9 cellular contexts compared by ENCODE assay signal in genomic region chr7:143382126-143382790, GRCh38. TPM values are rescaled to one million over a fixed set of nuclear protein-coding genes. Genes with fewer than 3 reads are reported as not detected.
DNase-seq lines count a peak whose midpoint lies in the region; ATAC-seq and TF ChIP-seq lines count a peak whose summit lies in the region.
"Had no signal": no experiment of that assay in that cellular context is flagged by ENCODE, and none has a peak within 500 bp of the region (broad histone marks: within the 10 kb centered on the region; RNA-seq: fewer than 3 reads in every experiment).

No MANE protein-coding gene starts in this region.

- TF ChIP-seq CTCF in AG10803 (conservative IDR thresholded peaks at IDR 0.05; ENCODE audit: low read length) (no peak), dorsolateral prefrontal cortex (IDR thresholded peaks at IDR 0.05 in 54 of 56, conservative IDR thresholded peaks at IDR 0.05 in 2 of 56; ENCODE audit: low read depth in 1 of 56, partially characterized antibody in 56 of 56) (no peak), natural killer cell (IDR thresholded peaks at IDR 0.05) (no peak)

- peak overlapping the region; percentile 80 to 100 (median 97) for H3K27ac ChIP-seq in dorsolateral prefrontal cortex

- DNase-seq in AG10803 (ENCODE audit: low read depth): no peak
- DNase-seq in MG63: no peak
- DNase-seq in dorsolateral prefrontal cortex: no peak
- DNase-seq in natural killer cell: no peak
- DNase-seq in stimulated activated CD4-positive, alpha-beta T cell treated with anti-CD3 and anti-CD28 coated beads, Interleukin-15, amount 100 ng/mL, for 24 hours: no peak
- no peak for DNase-seq in NCI-H187 treated with DMSO at 0.1 percent for 48 hours (lab: John Stamatoyannopoulos, UW)
- no peak for DNase-seq in MV-4-11 (lab: John Stamatoyannopoulos, UW)
- DNase-seq: NCI-H1436 treated with DMSO at 0.1 percent for 48 hours had no signal

- H3K27me3 ChIP-seq in MG63 (no peaks in the 10 kb centered on the region), dorsolateral prefrontal cortex (no peaks in the 10 kb centered on the region)

- no peaks in the 10 kb centered on the region for H3K27me3 Mint-ChIP-seq in natural killer cell (ENCODE audit: low read depth in 2 of 2)

- H3K4me3 ChIP-seq in AG10803 (ENCODE audit: low read length): peak overlapping the region; percentile 89
- H3K4me3 ChIP-seq in MG63: peak overlapping the region; percentile 81
- peak overlapping the region; percentile 71 to 99 (median 91) for H3K4me3 ChIP-seq in dorsolateral prefrontal cortex

- no peaks in the 10 kb centered on the region for H3K9me3 Mint-ChIP-seq in natural killer cell

- H3K4me3 Mint-ChIP-seq in natural killer cell: no peak overlapping the region

- ATAC-seq in natural killer cell (no peak), GM19397 (IDR thresholded peaks at IDR 0.05; ENCODE audit: unreplicated experiment) (no peak)

- intact Hi-C loops in dorsolateral prefrontal cortex (cut with DNase I): loop anchor here in 1 of 2 donors (5.0 kb wide), 2 partner anchors 35 to 95 kb away; partner anchors contain the start of gene CASP2
- intact Hi-C loops in natural killer cell (cut with micrococcal nuclease): loop anchor here (5.0 kb wide), 1 partner anchor 670 kb away; no protein-coding TSS in a partner anchor

- no peaks in the 10 kb centered on the region for H3K9me3 ChIP-seq in MG63

- H3K27ac Mint-ChIP-seq in natural killer cell: peak overlapping the region; percentile 37 to 98

- peaks cover 25 to 37% of the 10 kb centered on the region in 2 donors for H3K4me1 Mint-ChIP-seq in natural killer cell

- peaks cover 32% of the 10 kb centered on the region for H3K36me3 ChIP-seq in MG63

- H3K36me3 Mint-ChIP-seq in natural killer cell: no peaks in the 10 kb centered on the region

RNA-seq across cellular contexts. Expression of gene ZYX, which starts 1.1 kb away (rescaled TPM):
- total RNA-seq in MG63 (2014; rRNA removed; shearing (Covaris generic); ENCODE audit: low replicate concordance): 30.9 and 49.3 TPM in 2 replicates
- total RNA-seq in dorsolateral prefrontal cortex (100 to 1,000 TPM in 70 of 120 experiments, 10 to 100 TPM in 50; 67.5 to 174 (median 103) TPM), natural killer cell (100 to 1,000 TPM; 168 to 219 (median 186) TPM)

RNA-seq across cellular contexts. Expression of gene FAM131B, which starts 19.7 kb away (rescaled TPM):
- 0.63 and 0.84 TPM in 2 replicates for total RNA-seq in MG63 (2014; rRNA removed; shearing (Covaris generic); ENCODE audit: low replicate concordance)
- total RNA-seq in dorsolateral prefrontal cortex (100 to 1,000 TPM in 114 of 120 experiments, 10 to 100 TPM in 6; 83.0 to 177 (median 133) TPM), natural killer cell (1 to 10 TPM; 2.3 to 2.8 (median 2.5) TPM)

RNA-seq across cellular contexts. Expression of gene EPHA1, which starts 26.4 kb away (rescaled TPM):
- total RNA-seq in MG63 (2014; rRNA removed; shearing (Covaris generic); ENCODE audit: low replicate concordance): not detected in 2 replicates
- total RNA-seq in dorsolateral prefrontal cortex (1 to 10 TPM in 16 of 120 experiments, under 1 TPM in 70, not detected in 34; 0.17 to 2.5 (median 0.62) TPM), natural killer cell (1 to 10 TPM in 2 of 3 donors, not detected in 1; 1.0 to 1.2 TPM)

Comparison
In these comparisons a context has a peak if more than half of its experiments do, and no peak if none do; other contexts are left out.
1. RNA of gene FAM131B, which starts 19.7 kb away (total RNA-seq): 83.0 to 177 TPM in dorsolateral prefrontal cortex; 2.3 to 2.8 TPM in natural killer cell and 0.63 to 0.84 TPM in MG63; every median in the first group is over 10 times any median in the second.
2. Peak in every context shown above with its lines, with median percentiles within 50 percentile points of each other: H3K4me3 ChIP-seq.